26 cellular contexts compared by ENCODE assay signal in genomic region chr15:80957556-80957955, GRCh38. TPM values are rescaled to one million over a fixed set of nuclear protein-coding genes. Genes with fewer than 3 reads are reported as not detected.
DNase-seq lines count a peak whose midpoint lies in the region; ATAC-seq, FAIRE-seq and TF ChIP-seq lines count a peak whose summit lies in the region.
"Had no signal": no experiment of that assay in that cellular context is flagged by ENCODE, and none has a peak within 500 bp of the region (broad histone marks: within the 10 kb centered on the region; RNA-seq: fewer than 3 reads in every experiment).

No MANE protein-coding gene starts in this region.

- no peaks in the 10 kb centered on the region for H3K9me2 ChIP-seq in hepatocyte (replicated peaks; ENCODE audit: insufficient read depth)
- H3K9me2 ChIP-seq: SK-N-SH had no signal

- no peak overlapping the region for H3K4me2 ChIP-seq in hepatocyte
- H3K4me2 ChIP-seq: SK-N-SH had no signal

- H3K9me3 Mint-ChIP-seq in natural killer cell treated with Interleukin-12 subunit alpha and Interleukin-12 subunit beta and Interleukin-15 and Interleukin-18, amount 100 ng/mL, for 72 hours, result no peaks in the 10 kb centered on the region
- H3K9me3 Mint-ChIP-seq in natural killer cell (no peaks in the 10 kb centered on the region), nephron progenitor cell (peaks cover 6% of the 10 kb centered on the region)
- no peaks in the 10 kb centered on the region for H3K9me3 Mint-ChIP-seq in activated T-cell treated with anti-CD3 and anti-CD28 coated beads, Interleukin-2, amount 50 U/mL, for 24 hours
- H3K9me3 Mint-ChIP-seq: activated T-helper 1 cell treated with anti-CD3 and anti-CD28 coated beads, Interleukin-12 subunit alpha, Interleukin-12 subunit beta, Interleukin-2, Interleukin-4 antibody, amounts not matched to agents 30 ng/mL and 10 ng/mL and 1 ng/mL, durations not matched to agents 14 hours and 24 hours and 36 hours; dendritic cell treated with granulocyte-macrophage colony-stimulating factor and Interleukin-4, amounts not matched to agents 40 ng/mL and 50 ng/mL, for 4 days; memory B cell had no signal

- H3K4me1 Mint-ChIP-seq in natural killer cell treated with Interleukin-12 subunit alpha and Interleukin-12 subunit beta and Interleukin-15 and Interleukin-18, amount 100 ng/mL, for 72 hours (ENCODE audit: low read depth in 2 of 2), result peaks cover 48 to 60% of the 10 kb centered on the region in 2 donors
- peaks cover 19 to 35% of the 10 kb centered on the region in 2 donors for H3K4me1 Mint-ChIP-seq in natural killer cell
- peaks cover 38% of the 10 kb centered on the region for H3K4me1 Mint-ChIP-seq in activated T-cell treated with anti-CD3 and anti-CD28 coated beads, Interleukin-2, amount 50 U/mL, for 24 hours (ENCODE audit: low read depth)
- peaks cover 38% of the 10 kb centered on the region for H3K4me1 Mint-ChIP-seq in nephron progenitor cell

- no peaks in the 10 kb centered on the region for H3K27me3 ChIP-seq in hepatocyte
- H3K27me3 ChIP-seq: spleen, stomach, tibial nerve had no signal

- H3K36me3 Mint-ChIP-seq in natural killer cell treated with Interleukin-12 subunit alpha and Interleukin-12 subunit beta and Interleukin-15 and Interleukin-18, amount 100 ng/mL, for 72 hours, result peaks cover 6% of the 10 kb centered on the region
- no peaks in the 10 kb centered on the region for H3K36me3 Mint-ChIP-seq in natural killer cell
- H3K36me3 Mint-ChIP-seq in activated T-cell treated with anti-CD3 and anti-CD28 coated beads, Interleukin-2, amount 50 U/mL, for 24 hours (ENCODE audit: low read depth), result peaks cover 58% of the 10 kb centered on the region
- peaks cover 39% of the 10 kb centered on the region for H3K36me3 Mint-ChIP-seq in nephron progenitor cell (ENCODE audit: low read depth)

- H3K79me2 ChIP-seq in hepatocyte, result no peaks in the 10 kb centered on the region

- 93% methylated on average over 2 of the region's 2 CpGs for WGBS in hepatocyte (ENCODE audit: low lambda C conversion rate, missing lambda C conversion rate)

- H3K4me1 ChIP-seq in hepatocyte (ENCODE audit: insufficient read depth), result no peaks in the 10 kb centered on the region
- H3K4me1 ChIP-seq: spleen had no signal

- H3K9me3 ChIP-seq in hepatocyte (ENCODE audit: low read depth), result no peaks in the 10 kb centered on the region
- H3K9me3 ChIP-seq: SK-N-SH, spleen, stomach, tibial nerve had no signal

- CTCF ChIA-PET in RWPE1 (lab: Yijun Ruan, JAX), result interaction anchor here (0.6 to 1.3 kb wide), 4 partner anchors 12 to 1093 kb away, joined by 3 to 6 read pairs (median 3); no protein-coding TSS in a partner anchor

- peak overlapping the region; percentile 24 for H3K4me3 Mint-ChIP-seq in natural killer cell treated with Interleukin-12 subunit alpha and Interleukin-12 subunit beta and Interleukin-15 and Interleukin-18, amount 100 ng/mL, for 72 hours
- H3K4me3 Mint-ChIP-seq in natural killer cell (no peak overlapping the region), nephron progenitor cell (no peak overlapping the region)
- no peak overlapping the region for H3K4me3 Mint-ChIP-seq in activated T-cell treated with anti-CD3 and anti-CD28 coated beads, Interleukin-2, amount 50 U/mL, for 24 hours
- H3K4me3 Mint-ChIP-seq: activated naive CD8-positive, alpha-beta T cell; activated T-helper 1 cell treated with anti-CD3 and anti-CD28 coated beads, Interleukin-12 subunit alpha, Interleukin-12 subunit beta, Interleukin-2, Interleukin-4 antibody, amounts not matched to agents 30 ng/mL and 10 ng/mL and 1 ng/mL, durations not matched to agents 14 hours and 24 hours and 36 hours; dendritic cell treated with granulocyte-macrophage colony-stimulating factor and Interleukin-4, amounts not matched to agents 40 ng/mL and 50 ng/mL, for 4 days; memory B cell; T-helper 17 cell had no signal

- POLR2A ChIA-PET in RWPE1 (lab: Yijun Ruan, JAX; ENCODE audit: low non-redundant PET), result no interaction called here

- peak overlapping the region; percentile 62 for H3K27ac ChIP-seq in RWPE1
- no peak overlapping the region for H3K27ac ChIP-seq in hepatocyte
- H3K27ac ChIP-seq: spleen, stomach, tibial nerve had no signal

- TF ChIP-seq CTCF in natural killer cell (IDR thresholded peaks at IDR 0.05), result no peak
- TF ChIP-seq CTCF in RWPE1 (conservative IDR thresholded peaks at IDR 0.05; ENCODE audit: low read depth), result no peak
- TF ChIP-seq CTCF in hepatocyte (IDR thresholded peaks at IDR 0.05; ENCODE audit: poor library complexity), result no peak
- no peak for TF ChIP-seq CTCF in nephron progenitor cell (IDR thresholded peaks at IDR 0.05)

- no peak overlapping the region for H2AFZ ChIP-seq in hepatocyte

- H4K20me1 ChIP-seq in hepatocyte (ENCODE audit: insufficient read depth, poor library complexity, severe bottlenecking), result no peaks in the 10 kb centered on the region

- intact Hi-C loops in natural killer cell (cut with micrococcal nuclease), result no loop called here
- intact Hi-C loops in head of caudate nucleus (cut with DNase I), result no loop called here

- H3K27me3 Mint-ChIP-seq in natural killer cell treated with Interleukin-12 subunit alpha and Interleukin-12 subunit beta and Interleukin-15 and Interleukin-18, amount 100 ng/mL, for 72 hours, result no peaks in the 10 kb centered on the region
- H3K27me3 Mint-ChIP-seq in natural killer cell (ENCODE audit: low read depth in 2 of 2) (no peaks in the 10 kb centered on the region), nephron progenitor cell (ENCODE audit: low read depth, poor library complexity) (no peaks in the 10 kb centered on the region)
- H3K27me3 Mint-ChIP-seq in activated T-cell treated with anti-CD3 and anti-CD28 coated beads, Interleukin-2, amount 50 U/mL, for 24 hours, result no peaks in the 10 kb centered on the region
- H3K27me3 Mint-ChIP-seq: activated naive CD8-positive, alpha-beta T cell; dendritic cell treated with granulocyte-macrophage colony-stimulating factor and Interleukin-4, amounts not matched to agents 40 ng/mL and 50 ng/mL, for 4 days; memory B cell; T-helper 17 cell had no signal

- H3K4me3 ChIP-seq in hepatocyte, result no peak overlapping the region
- H3K4me3 ChIP-seq: spleen, stomach, tibial nerve had no signal

- no peak for DNase-seq in natural killer cell treated with Interleukin-12 subunit alpha and Interleukin-12 subunit beta and Interleukin-15 and Interleukin-18, amount 100 ng/mL, for 72 hours (ENCODE audit: low spot score)
- DNase-seq in natural killer cell (no peak), RWPE1 (ENCODE audit: low spot score) (no peak), head of caudate nucleus (peak in 29 of 42 donors; percentile 24 to 85 (median 48)), urothelium cell line (ENCODE audit: low spot score) (peak; percentile 29), hepatocyte (ENCODE audit: low spot score) (no peak), nephron progenitor cell (no peak)
- DNase-seq in activated T-cell treated with anti-CD3 and anti-CD28 coated beads, Interleukin-2, amount 50 U/mL, for 24 hours, result no peak
- DNase-seq: activated CD4-positive, alpha-beta T cell treated with anti-CD3 and anti-CD28 coated beads for 48 hours; aorta; left cardiac atrium; NCI-H1417 treated with DMSO at 0.1 percent for 48 hours; NCI-H2107; NCI-H510A treated with DMSO at 0.1 percent for 48 hours; retina; SK-N-SH; spleen; stimulated activated CD4-positive, alpha-beta T cell treated with anti-CD3 and anti-CD28 coated beads, Interleukin-4, amount 100 ng/mL, for 4 hours; stomach; T-helper 17 cell had no signal

- no peak for FAIRE-seq in urothelium cell line (lab: Jason Lieb, UNC)
- FAIRE-seq: endometrium had no signal

- peak overlapping the region in 1 of 2 donors; percentile 19 for H3K27ac Mint-ChIP-seq in natural killer cell treated with Interleukin-12 subunit alpha and Interleukin-12 subunit beta and Interleukin-15 and Interleukin-18, amount 100 ng/mL, for 72 hours
- H3K27ac Mint-ChIP-seq in natural killer cell (peak overlapping the region in 1 of 2 donors; percentile 66), nephron progenitor cell (no peak overlapping the region)
- H3K27ac Mint-ChIP-seq in activated T-cell treated with anti-CD3 and anti-CD28 coated beads, Interleukin-2, amount 50 U/mL, for 24 hours, result no peak overlapping the region
- H3K27ac Mint-ChIP-seq: activated naive CD8-positive, alpha-beta T cell; activated T-helper 1 cell treated with anti-CD3 and anti-CD28 coated beads, Interleukin-12 subunit alpha, Interleukin-12 subunit beta, Interleukin-2, Interleukin-4 antibody, amounts not matched to agents 30 ng/mL and 10 ng/mL and 1 ng/mL, durations not matched to agents 14 hours and 24 hours and 36 hours; dendritic cell treated with granulocyte-macrophage colony-stimulating factor and Interleukin-4, amounts not matched to agents 40 ng/mL and 50 ng/mL, for 4 days; memory B cell; T-helper 17 cell had no signal

- no peaks in the 10 kb centered on the region for H3K36me3 ChIP-seq in hepatocyte (replicated peaks; ENCODE audit: insufficient read depth, low read depth)

- no peak for ATAC-seq in natural killer cell treated with Interleukin-12 subunit alpha and Interleukin-12 subunit beta and Interleukin-15 and Interleukin-18, amount 100 ng/mL, for 72 hours
- no peak for ATAC-seq in natural killer cell
- ATAC-seq: left cardiac atrium, T-helper 17 cell had no signal

RNA-seq across cellular contexts. Expression of gene MESD, which starts 32.1 kb away (rescaled TPM):
- 10 to 100 TPM; 33.7 to 35.6 TPM for total RNA-seq in natural killer cell treated with Interleukin-12 subunit alpha and Interleukin-12 subunit beta and Interleukin-15 and Interleukin-18, amount 100 ng/mL, for 72 hours
- total RNA-seq in natural killer cell (10 to 100 TPM; 14.7 to 26.0 (median 24.5) TPM), hepatocyte (27.1 and 27.4 TPM in 2 replicates)
- 47.6 and 52.2 TPM in 2 replicates for polyA plus RNA-seq in hepatocyte

RNA-seq across cellular contexts. Expression of gene TLNRD1, which starts 43.2 kb away (rescaled TPM):
- 10 to 100 TPM; 31.8 to 40.7 TPM for total RNA-seq in natural killer cell treated with Interleukin-12 subunit alpha and Interleukin-12 subunit beta and Interleukin-15 and Interleukin-18, amount 100 ng/mL, for 72 hours
- total RNA-seq in natural killer cell (10 to 100 TPM; 13.4 to 19.6 (median 17.5) TPM), hepatocyte (13.3 and 15.6 TPM in 2 replicates)
- 10.3 and 14.6 TPM in 2 replicates for polyA plus RNA-seq in hepatocyte

Comparison
In these comparisons a context has a peak if more than half of its experiments do, and no peak if none do; other contexts are left out.
1. DNase-seq: peak in head of caudate nucleus (29 of 42) and urothelium cell line (single experiment); none in natural killer cell treated with Interleukin-12 subunit alpha and Interleukin-12 subunit beta and Interleukin-15 and Interleukin-18, amount 100 ng/mL, for 72 hours (single experiment), natural killer cell (single experiment), RWPE1 (single experiment), activated T-cell treated with anti-CD3 and anti-CD28 coated beads, Interleukin-2, amount 50 U/mL, for 24 hours (single experiment), hepatocyte (single experiment) and nephron progenitor cell (single experiment).